In the genomic region with DNA sequence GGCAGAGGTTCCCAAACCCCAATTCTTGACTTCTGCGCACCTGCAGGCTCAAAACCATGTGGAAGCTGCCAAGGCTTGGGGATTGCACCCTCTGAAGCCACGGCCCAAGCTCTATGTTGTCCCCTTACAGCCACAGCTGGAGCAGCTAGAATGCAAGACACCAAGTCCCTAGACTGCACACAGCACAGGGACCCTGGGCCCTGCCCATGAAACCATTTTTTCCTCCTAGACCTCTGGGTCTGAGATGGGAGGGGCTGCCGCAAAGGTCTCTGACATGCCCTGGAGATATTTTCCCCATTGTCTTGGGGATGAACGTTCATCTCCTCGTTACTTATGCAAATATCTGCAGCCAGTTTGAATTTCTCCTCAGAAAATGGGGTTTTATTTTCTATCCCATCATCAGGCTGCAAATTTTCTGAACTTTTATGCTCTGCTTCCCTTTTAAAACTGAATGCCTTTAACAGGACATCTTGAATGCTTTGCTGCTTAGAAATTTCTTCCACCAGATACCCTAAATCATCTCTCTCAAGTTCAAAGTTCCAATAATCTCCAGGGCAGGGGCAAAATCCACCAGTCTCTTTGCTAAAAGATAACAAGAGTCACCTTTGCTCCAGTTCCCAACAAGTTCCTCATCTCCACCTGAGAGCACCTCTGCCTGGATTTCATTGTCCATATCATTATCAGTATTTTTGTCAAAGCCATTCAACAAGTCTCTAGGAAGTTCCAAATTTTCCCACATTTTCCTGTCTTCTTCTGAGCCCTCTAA, we compare ENCODE assay signal across 9 cellular contexts. TPM values are rescaled to one million over a fixed set of nuclear protein-coding genes. Genes with fewer than 3 reads are reported as not detected.
"Had no signal": no experiment of that assay in that cellular context is flagged by ENCODE, and none has a peak within 500 bp of the region (broad histone marks: within the 10 kb centered on the region; RNA-seq: fewer than 3 reads in every experiment).

No MANE protein-coding gene starts in this region.

RNA-seq across cellular contexts. Expression of a gene that starts 11.8 kb away (rescaled TPM):
- total RNA-seq: stomach, subcutaneous adipose tissue, temporal lobe, testis, thoracic aorta, transverse colon, upper lobe of left lung, upper lobe of right lung, vagina had no signal
- polyA plus RNA-seq: stomach had no signal
